ENCODE assay signal across 17 cellular contexts in the genomic region with DNA sequence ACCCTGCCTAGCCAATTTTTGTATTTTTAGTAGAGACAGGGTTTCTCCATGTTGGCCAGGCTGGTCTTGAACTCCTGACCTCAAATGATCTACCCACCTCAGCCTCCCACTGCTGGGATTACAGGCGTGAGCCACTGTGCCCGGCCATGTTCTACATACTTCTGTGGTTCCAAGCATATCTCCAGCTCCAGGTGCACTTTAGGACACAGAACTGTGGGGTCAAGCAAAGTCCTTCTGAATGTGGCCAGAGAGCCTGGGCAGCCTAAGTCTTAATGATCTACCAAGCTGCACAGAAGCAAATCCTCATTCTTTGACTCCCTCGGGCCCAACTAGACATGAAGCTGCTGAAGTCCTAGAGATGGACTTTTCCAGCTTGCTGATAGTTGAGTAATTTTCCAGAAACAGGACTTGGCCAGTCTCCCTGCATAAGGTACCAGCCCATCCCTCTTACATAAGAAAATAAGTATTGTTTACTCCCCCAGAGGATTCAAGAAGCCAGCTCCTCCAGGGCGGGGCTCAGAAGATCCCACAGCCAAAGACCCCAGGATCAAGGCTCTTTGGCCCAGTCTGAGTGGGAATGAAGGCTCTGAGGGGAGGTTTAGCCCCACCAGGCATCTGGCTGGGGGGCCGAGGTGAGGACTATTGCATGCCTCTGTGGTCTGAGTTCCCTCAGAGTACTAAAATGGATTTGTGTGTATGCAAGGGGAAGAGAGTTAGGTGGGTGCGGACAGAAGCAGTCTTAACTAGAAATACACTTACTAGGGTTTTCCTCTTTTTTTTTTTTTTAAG. TPM values are rescaled to one million over a fixed set of nuclear protein-coding genes. Genes with fewer than 3 reads are reported as not detected.
DNase-seq lines count a peak whose midpoint lies in the region; ATAC-seq, FAIRE-seq and TF ChIP-seq lines count a peak whose summit lies in the region.
"Had no signal": no experiment of that assay in that cellular context is flagged by ENCODE, and none has a peak within 500 bp of the region (broad histone marks: within the 10 kb centered on the region; RNA-seq: fewer than 3 reads in every experiment).

No MANE protein-coding gene starts in this region.

- peaks cover 29% of the 10 kb centered on the region for H3K4me1 ChIP-seq in adipocyte (ENCODE audit: control insufficient read depth, insufficient read depth, low read length)
- peaks cover 4% of the 10 kb centered on the region for H3K4me1 ChIP-seq in mesenchymal stem cell (ENCODE audit: control insufficient read depth, insufficient read depth, low read depth, low read length)

- no peak overlapping the region for H4K91ac ChIP-seq in mesenchymal stem cell (ENCODE audit: low read length)

- no peak for FAIRE-seq in D721Med (lab: Jason Lieb, UNC)
- FAIRE-seq: frontal cortex had no signal

- no peak overlapping the region for H2AFZ ChIP-seq in mesenchymal stem cell (ENCODE audit: low read depth, low read length)

- H3K4ac ChIP-seq in mesenchymal stem cell (ENCODE audit: low read depth in 1 of 2, low read length in 2 of 2), result no peak overlapping the region

- H3K4me3 ChIP-seq in adipocyte (ENCODE audit: low read length) (no peak overlapping the region), fibroblast of villous mesenchyme (ENCODE audit: low read depth, low read length) (no peak overlapping the region), mesenchymal stem cell (ENCODE audit: insufficient read depth in 1 of 2, low read depth in 1 of 2, low read length in 2 of 2) (no peak overlapping the region)
- H3K4me3 ChIP-seq: upper lobe of left lung had no signal

- peak; percentile 87 for ATAC-seq in sciatic nerve
- ATAC-seq in HG03565 (IDR thresholded peaks at IDR 0.05; ENCODE audit: unreplicated experiment), result no peak
- ATAC-seq in HG03354 (IDR thresholded peaks at IDR 0.05; ENCODE audit: poor library complexity, severe bottlenecking, unreplicated experiment), result no peak
- ATAC-seq: effector memory CD8-positive, alpha-beta T cell had no signal

- H3K18ac ChIP-seq in mesenchymal stem cell (ENCODE audit: low read depth in 1 of 2, low read length in 2 of 2), result no peak overlapping the region

- no peak overlapping the region for H3K23ac ChIP-seq in mesenchymal stem cell (ENCODE audit: low read length in 2 of 2)

- H3K9me3 ChIP-seq in adipocyte (ENCODE audit: control insufficient read depth, low read length) (no peaks in the 10 kb centered on the region), mesenchymal stem cell (ENCODE audit: control insufficient read depth, low read length) (no peaks in the 10 kb centered on the region)
- H3K9me3 ChIP-seq: upper lobe of left lung had no signal

- intact Hi-C loops in sciatic nerve (cut with DNase I), result no loop called here

- H3K4me2 ChIP-seq in mesenchymal stem cell (ENCODE audit: low read length, poor library complexity, severe bottlenecking), result no peak overlapping the region

- H2AK5ac ChIP-seq in mesenchymal stem cell (ENCODE audit: low read length, severe bottlenecking), result no peak overlapping the region

- no peak overlapping the region for H3K27ac ChIP-seq in mesenchymal stem cell (ENCODE audit: low read length, poor library complexity, severe bottlenecking)
- H3K27ac ChIP-seq: upper lobe of left lung had no signal

- TF ChIP-seq CTCF in fibroblast of villous mesenchyme (IDR thresholded peaks at IDR 0.05; ENCODE audit: insufficient read depth, low read depth, low read length), result no peak
- TF ChIP-seq CTCF in D721Med (IDR thresholded peaks at IDR 0.05; ENCODE audit: insufficient read depth, missing control alignments), result no peak

- DNase-seq in AG08395 (ENCODE audit: low spot score) (peak; percentile 18), adipocyte (ENCODE audit: low read depth) (peak; percentile 56), fibroblast of villous mesenchyme (ENCODE audit: low read depth) (peak; percentile 62), sciatic nerve (ENCODE audit: low spot score) (no peak), mesenchymal stem cell (no peak), D721Med (ENCODE audit: insufficient read length, low spot score) (no peak)
- DNase-seq: activated CD4-positive, alpha-beta T cell treated with anti-CD3 and anti-CD28 coated beads for 1 hour; cerebellar nuclear complex; effector memory CD8-positive, alpha-beta T cell; Kasumi-1; NCI-H1417 treated with DMSO at 0.1 percent for 48 hours; NCI-H2171; NCI-H774; upper lobe of left lung had no signal

- WGBS in mesenchymal stem cell, result 95% methylated on average over 6 of the region's 6 CpGs

- no peak overlapping the region for H2BK5ac ChIP-seq in mesenchymal stem cell (ENCODE audit: low read depth, low read length, poor library complexity, severe bottlenecking)

- H3K79me1 ChIP-seq in mesenchymal stem cell (replicated peaks; ENCODE audit: low read length, poor library complexity, severe bottlenecking), result peaks cover 33% of the 10 kb centered on the region

- H3K14ac ChIP-seq in mesenchymal stem cell (ENCODE audit: low read length in 2 of 2), result no peak overlapping the region

- peaks cover 25% of the 10 kb centered on the region for H3K36me3 ChIP-seq in adipocyte (ENCODE audit: control insufficient read depth, insufficient read depth, low read length, severe bottlenecking)
- peaks cover 28 to 46% of the 10 kb centered on the region in 2 experiments for H3K36me3 ChIP-seq in mesenchymal stem cell (ENCODE audit: control insufficient read depth in 1 of 2, insufficient read depth in 2 of 2, low read depth in 1 of 2, low read length in 2 of 2)

- H3K27me3 ChIP-seq in adipocyte (replicated peaks; ENCODE audit: control insufficient read depth, insufficient read depth, low read length) (no peaks in the 10 kb centered on the region), mesenchymal stem cell (ENCODE audit: control insufficient read depth in 1 of 2, insufficient read depth in 1 of 2, low read length in 2 of 2) (no peaks in the 10 kb centered on the region)
- H3K27me3 ChIP-seq: upper lobe of left lung had no signal

- no peak overlapping the region for H2BK15ac ChIP-seq in mesenchymal stem cell (ENCODE audit: low read depth, poor library complexity, severe bottlenecking)

- no peak overlapping the region for H2BK120ac ChIP-seq in mesenchymal stem cell (ENCODE audit: low read depth, low read length)

- no peak overlapping the region for H2BK12ac ChIP-seq in mesenchymal stem cell (ENCODE audit: low read length in 2 of 2)

- no peak overlapping the region for H4K8ac ChIP-seq in mesenchymal stem cell (ENCODE audit: low read length)

- H3K9ac ChIP-seq in adipocyte (ENCODE audit: low read length) (no peak overlapping the region), mesenchymal stem cell (ENCODE audit: low read length) (no peak overlapping the region)

RNA-seq across cellular contexts. Expression of a gene that starts 8.7 kb away (rescaled TPM):
- total RNA-seq in fibroblast of villous mesenchyme (86.3 and 118 TPM in 2 replicates), sciatic nerve (122 TPM)
- polyA plus RNA-seq in mesenchymal stem cell (2013, experiment 1 of 2), result 85.7 TPM
- polyA plus RNA-seq in mesenchymal stem cell (2013, experiment 2 of 2), result 88.1 TPM

RNA-seq across cellular contexts. Expression of a gene that starts 19.1 kb away (rescaled TPM):
- 19.0 and 33.5 TPM in 2 replicates for total RNA-seq in fibroblast of villous mesenchyme
- 58.8 TPM for total RNA-seq in sciatic nerve
- polyA plus RNA-seq in mesenchymal stem cell (2013, experiment 1 of 2), result 225 TPM
- 222 TPM for polyA plus RNA-seq in mesenchymal stem cell (2013, experiment 2 of 2)

RNA-seq across cellular contexts. Expression of a gene that starts 19.3 kb away (rescaled TPM):
- total RNA-seq in fibroblast of villous mesenchyme, result 9.3 and 13.8 TPM in 2 replicates
- total RNA-seq in sciatic nerve, result 9.3 TPM
- polyA plus RNA-seq in mesenchymal stem cell (2013, experiment 1 of 2), result 17.4 TPM
- 18.6 TPM for polyA plus RNA-seq in mesenchymal stem cell (2013, experiment 2 of 2)

RNA-seq across cellular contexts. Expression of a gene that starts 40.5 kb away (rescaled TPM):
- 37.0 and 59.2 TPM in 2 replicates for total RNA-seq in fibroblast of villous mesenchyme
- 35.6 TPM for total RNA-seq in sciatic nerve
- 45.1 TPM for polyA plus RNA-seq in mesenchymal stem cell (2013, experiment 1 of 2)
- polyA plus RNA-seq in mesenchymal stem cell (2013, experiment 2 of 2), result 44.4 TPM

RNA-seq across cellular contexts. Expression of a gene that starts 42.4 kb away (rescaled TPM):
- total RNA-seq in fibroblast of villous mesenchyme, result 13.4 and 17.7 TPM in 2 replicates
- 29.2 TPM for total RNA-seq in sciatic nerve
- polyA plus RNA-seq in mesenchymal stem cell (2013, experiment 1 of 2), result 4.8 TPM
- polyA plus RNA-seq in mesenchymal stem cell (2013, experiment 2 of 2), result 4.6 TPM

Comparison
In these comparisons a context has a peak if more than half of its experiments do, and no peak if none do; other contexts are left out.
1. DNase-seq: peak in AG08395 (single experiment), adipocyte (single experiment) and fibroblast of villous mesenchyme (single experiment); none in sciatic nerve (single experiment), mesenchymal stem cell (single experiment) and D721Med (single experiment).